23 cellular contexts compared by ENCODE assay signal in the genomic region with DNA sequence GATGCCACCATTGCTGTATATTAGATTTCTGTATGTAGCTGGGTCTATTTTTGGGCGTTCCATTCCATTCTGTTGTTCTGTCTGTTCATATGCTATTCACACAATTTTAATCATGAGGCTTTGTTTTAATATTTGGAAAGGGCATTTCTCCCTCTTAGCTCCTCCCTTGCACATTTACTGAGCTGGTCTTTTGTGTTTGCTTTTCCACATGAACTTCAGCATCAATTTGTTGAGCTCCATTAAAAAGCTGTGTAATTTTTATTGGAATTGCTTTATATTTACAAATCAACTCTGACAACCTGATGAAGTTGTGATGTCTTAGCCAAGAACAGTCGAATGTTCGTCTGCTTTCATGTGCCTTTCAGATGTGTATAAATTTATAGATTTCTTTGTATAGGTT. TPM values are rescaled to one million over a fixed set of nuclear protein-coding genes. Genes with fewer than 3 reads are reported as not detected.
DNase-seq lines count a peak whose midpoint lies in the region; ATAC-seq, FAIRE-seq and TF ChIP-seq lines count a peak whose summit lies in the region.
"Had no signal": no experiment of that assay in that cellular context is flagged by ENCODE, and none has a peak within 500 bp of the region (broad histone marks: within the 10 kb centered on the region; RNA-seq: fewer than 3 reads in every experiment).

No MANE protein-coding gene starts in this region.

- no peak for TF ChIP-seq POLR2A in right lobe of liver (IDR thresholded peaks at IDR 0.05)
- TF ChIP-seq POLR2A in HepG2 (IDR thresholded peaks at IDR 0.05; ENCODE audit: insufficient read depth in 1 of 2, low read depth in 2 of 2, low read length in 2 of 2): no peak

- H3K79me2 ChIP-seq in HepG2 (ENCODE audit: insufficient read depth, low read length): peaks cover 76% of the 10 kb centered on the region

- H2AFZ ChIP-seq in HepG2 (ENCODE audit: low read length): no peak overlapping the region

- FAIRE-seq in HepG2 (lab: Jason Lieb, UNC): no peak
- FAIRE-seq: A549, G401.6, GM12878, GM12892, GM19239 had no signal

- peak overlapping the region in 1 of 3 donors; percentile 13 for H3K27ac ChIP-seq in right lobe of liver
- H3K27ac ChIP-seq in HepG2 (ENCODE audit: extremely low read length, insufficient read depth, low read length): no peak overlapping the region
- H3K27ac ChIP-seq: 22Rv1; A549; BLaER1 treated with 17β-estradiol and CSF1 and Interleukin-3, amounts not matched to agents 10 nM and 100 nM; C4-2B had no signal

- H3K27me3 ChIP-seq in right lobe of liver: no peaks in the 10 kb centered on the region
- H3K27me3 ChIP-seq in HepG2 (ENCODE audit: control insufficient read depth in 1 of 2, insufficient read depth in 2 of 2, low read length in 2 of 2): no peaks in the 10 kb centered on the region
- no peaks in the 10 kb centered on the region for H3K27me3 ChIP-seq in endocrine pancreas (ENCODE audit: control insufficient read depth, insufficient read depth, low read length)
- H3K27me3 ChIP-seq: BLaER1 treated with 17β-estradiol and CSF1 and Interleukin-3, amounts not matched to agents 10 nM and 100 nM had no signal

- POLR2A ChIA-PET in HepG2 (lab: Yijun Ruan, JAX): no interaction called here

- DNase-seq in right lobe of liver: no peak
- no peak for DNase-seq in HepG2 (ENCODE audit: low spot score)
- no peak for DNase-seq in left lobe of liver (ENCODE audit: low spot score)
- DNase-seq in GF-D8 (lab: John Stamatoyannopoulos, UW): no peak
- DNase-seq: AML-193; Caco-2; Calu3; CD4-positive, alpha-beta T cell; CD8-positive, alpha-beta T cell; DMS 273 treated with DMSO at 0.1 percent for 48 hours; DMS153; DMS53; DMS79 treated with DMSO at 0.1 percent for 48 hours had no signal

- H3K9ac ChIP-seq in HepG2 (ENCODE audit: insufficient read depth, low read depth, low read length): no peak overlapping the region
- no peak overlapping the region for H3K9ac ChIP-seq in endocrine pancreas (ENCODE audit: control insufficient read depth, insufficient read depth, low read length)
- H3K9ac ChIP-seq: BLaER1 treated with 17β-estradiol and CSF1 and Interleukin-3, amounts not matched to agents 10 nM and 100 nM had no signal

- TF ChIP-seq EP300 in HepG2 (IDR thresholded peaks at IDR 0.05; ENCODE audit: low read depth in 2 of 2, low read length in 2 of 2) (no peak), HepG2 (CRISPR knock-in tag; IDR thresholded peaks at IDR 0.05; ENCODE audit: borderline replicate concordance) (no peak)

- no peak for TF ChIP-seq CTCF in right lobe of liver (IDR thresholded peaks at IDR 0.05)
- no peak for TF ChIP-seq CTCF in HepG2 (CRISPR knock-in tag; IDR thresholded peaks at IDR 0.05)

- no peak for TF ChIP-seq RAD21 in HepG2 (CRISPR knock-in tag; IDR thresholded peaks at IDR 0.05)

- no peak overlapping the region for H3K4me3 ChIP-seq in right lobe of liver
- no peak overlapping the region for H3K4me3 ChIP-seq in HepG2 (replicated peaks in 1 of 3; ENCODE audit: insufficient read depth in 1 of 3, low read depth in 2 of 3, low read length in 3 of 3)
- peak overlapping the region; percentile 29 for H3K4me3 ChIP-seq in endocrine pancreas (ENCODE audit: control insufficient read depth, insufficient read depth, low read length)
- H3K4me3 ChIP-seq: A549; BLaER1 treated with 17β-estradiol and CSF1 and Interleukin-3, amounts not matched to agents 10 nM and 100 nM; GM12878 had no signal

- H3K9me3 ChIP-seq in right lobe of liver (no peaks in the 10 kb centered on the region), HepG2 (ENCODE audit: low read length) (no peaks in the 10 kb centered on the region), endocrine pancreas (ENCODE audit: control insufficient read depth, low read length) (no peaks in the 10 kb centered on the region)
- H3K9me3 ChIP-seq: A549; BLaER1 treated with 17β-estradiol and CSF1 and Interleukin-3, amounts not matched to agents 10 nM and 100 nM; Caco-2 had no signal

- H3K36me3 ChIP-seq in right lobe of liver (no peaks in the 10 kb centered on the region), HepG2 (replicated peaks in 1 of 2; ENCODE audit: control insufficient read depth in 1 of 2, insufficient read depth in 2 of 2, low read length in 2 of 2) (no peaks in the 10 kb centered on the region), endocrine pancreas (ENCODE audit: control insufficient read depth, insufficient read depth, low read length) (no peaks in the 10 kb centered on the region)
- H3K36me3 ChIP-seq: BLaER1 treated with 17β-estradiol and CSF1 and Interleukin-3, amounts not matched to agents 10 nM and 100 nM had no signal

- BruUV-seq in HepG2 (replicated peaks; lab: Mats Ljungman, UMichigan): no TSS peak

- no peak overlapping the region for H3K4me2 ChIP-seq in HepG2 (ENCODE audit: low read depth, low read length)
- H3K4me2 ChIP-seq: A549; BLaER1 treated with 17β-estradiol and CSF1 and Interleukin-3, amounts not matched to agents 10 nM and 100 nM had no signal

- H3K4me1 ChIP-seq in right lobe of liver: peaks cover 0 to 6% (median 0%) of the 10 kb centered on the region in 4 donors
- peaks cover 15% of the 10 kb centered on the region for H3K4me1 ChIP-seq in HepG2 (ENCODE audit: insufficient read depth, low read length)
- H3K4me1 ChIP-seq in endocrine pancreas (ENCODE audit: control insufficient read depth, insufficient read depth, low read length): no peaks in the 10 kb centered on the region
- H3K4me1 ChIP-seq: A549; BLaER1 treated with 17β-estradiol and CSF1 and Interleukin-3, amounts not matched to agents 10 nM and 100 nM; Caco-2 had no signal

- in situ Hi-C loops in HepG2 (cut with HindIII; ENCODE audit: extremely low pct_ligation_motif_present, low pct_unique_long_range_greater_than_20kb): no loop called here

- peak; percentile 55 to 75 (median 64) for ATAC-seq in right lobe of liver
- ATAC-seq in HepG2: no peak
- peak; percentile 75 for ATAC-seq in left lobe of liver
- no peak for ATAC-seq in GM18502 (IDR thresholded peaks at IDR 0.05; ENCODE audit: poor library complexity, unreplicated experiment)
- ATAC-seq: A549; CD8-positive, alpha-beta T cell; GM12878 had no signal

- intact Hi-C loops in right lobe of liver (cut with DNase I) (no loop called here), HepG2 (cut with micrococcal nuclease; ENCODE audit: unreplicated experiment) (no loop called here)

- 42% methylated on average over 3 of the region's 3 CpGs for WGBS in right lobe of liver (ENCODE audit: insufficient coverage, low coverage, low lambda C conversion rate, missing lambda C conversion rate)
- 43% methylated on average over 3 of the region's 3 CpGs for WGBS in HepG2 (ENCODE audit: low lambda C conversion rate)

- CTCF ChIA-PET in HepG2 (lab: Yijun Ruan, JAX; ENCODE audit: low intra/inter-chr PET ratio, low total read pairs): no interaction called here

- no peaks in the 10 kb centered on the region for H4K20me1 ChIP-seq in HepG2 (ENCODE audit: insufficient read depth, low read length)
- H4K20me1 ChIP-seq: BLaER1 treated with 17β-estradiol and CSF1 and Interleukin-3, amounts not matched to agents 10 nM and 100 nM had no signal

TF ChIP-seq in HepG2, 621 proteins besides CTCF, POLR2A, EP300 and RAD21:
- TF ChIP-seq, protein P1, sequence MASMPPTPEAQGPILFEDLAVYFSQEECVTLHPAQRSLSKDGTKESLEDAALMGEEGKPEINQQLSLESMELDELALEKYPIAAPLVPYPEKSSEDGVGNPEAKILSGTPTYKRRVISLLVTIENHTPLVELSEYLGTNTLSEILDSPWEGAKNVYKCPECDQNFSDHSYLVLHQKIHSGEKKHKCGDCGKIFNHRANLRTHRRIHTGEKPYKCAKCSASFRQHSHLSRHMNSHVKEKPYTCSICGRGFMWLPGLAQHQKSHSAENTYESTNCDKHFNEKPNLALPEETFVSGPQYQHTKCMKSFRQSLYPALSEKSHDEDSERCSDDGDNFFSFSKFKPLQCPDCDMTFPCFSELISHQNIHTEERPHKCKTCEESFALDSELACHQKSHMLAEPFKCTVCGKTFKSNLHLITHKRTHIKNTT (CRISPR knock-in tag; IDR thresholded peaks at IDR 0.05): no peak
- no peak for TF ChIP-seq MYNN (CRISPR knock-in tag; IDR thresholded peaks at IDR 0.05; ENCODE audit: low read depth)
- no peak for TF ChIP-seq MLLT10 (CRISPR knock-in tag; IDR thresholded peaks at IDR 0.05)

RNA-seq across cellular contexts. Expression of gene WASF3, which starts 14.0 kb away (rescaled TPM):
- total RNA-seq in right lobe of liver (10 to 100 TPM in 2 of 6 experiments, 1 to 10 TPM in 4; 5.8 to 14.5 (median 8.3) TPM), HepG2 (2016; rRNA removed; fragmentation: Illumina TruSeq; extraction: Trizol) (10.4 and 13.3 TPM in 2 replicates), left lobe of liver (8.5 TPM)
- total RNA-seq in HepG2 (2016; cell fraction: cytosol; rRNA removed; fragmentation: Illumina TruSeq; extraction: Trizol; ENCODE audit: low read depth): 2.9 and 3.0 TPM in 2 replicates
- 10.6 and 10.8 TPM in 2 replicates for total RNA-seq in HepG2 (2016; cell fraction: insoluble cytoplasmic fraction; rRNA removed; fragmentation: Illumina TruSeq; extraction: Trizol)
- 17.8 and 19.7 TPM in 2 replicates for total RNA-seq in HepG2 (2016; cell fraction: membrane; rRNA removed; fragmentation: Illumina TruSeq; extraction: Trizol)
- total RNA-seq in HepG2 (2016; cell fraction: nucleus; rRNA removed; fragmentation: Illumina TruSeq; extraction: Trizol): 8.8 and 10.1 TPM in 2 replicates
- 12.1 and 17.2 TPM in 2 replicates for polyA plus RNA-seq in HepG2 (2011; rRNA removed)
- 7.4 and 8.4 TPM in 2 replicates for polyA plus RNA-seq in HepG2 (2011; cell fraction: cytosol; rRNA removed)
- polyA plus RNA-seq in HepG2 (2011; cell fraction: nucleus; rRNA removed): 8.3 and 8.8 TPM in 2 replicates
- polyA plus RNA-seq in HepG2 (2012): 9.8 and 11.3 TPM in 2 replicates
- polyA plus RNA-seq in HepG2 (2016; cell fraction: cytosol; fragmentation: Illumina TruSeq; extraction: Trizol; ENCODE audit: low read depth): 2.2 and 2.4 TPM in 2 replicates
- polyA plus RNA-seq in HepG2 (2016; cell fraction: insoluble cytoplasmic fraction; fragmentation: Illumina TruSeq; extraction: Trizol; ENCODE audit: low read depth): 12.6 and 14.8 TPM in 2 replicates
- polyA plus RNA-seq in HepG2 (2016; cell fraction: membrane; fragmentation: Illumina TruSeq; extraction: Trizol; ENCODE audit: low read depth): 12.2 and 13.4 TPM in 2 replicates
- 13.2 and 13.7 TPM in 2 replicates for polyA plus RNA-seq in HepG2 (2016; cell fraction: nucleus; fragmentation: Illumina TruSeq; extraction: Trizol; ENCODE audit: insufficient read depth, low read depth)
- polyA minus RNA-seq in HepG2 (2011; rRNA and poly(A)+ RNA removed; ENCODE audit: low replicate concordance): 12.1 TPM in 1 of 2 replicates, not detected in the other
- polyA minus RNA-seq in HepG2 (2011; cell fraction: cytosol; rRNA and poly(A)+ RNA removed): 7.7 and 8.0 TPM in 2 replicates
- polyA minus RNA-seq in HepG2 (2011; cell fraction: nucleus; rRNA and poly(A)+ RNA removed): 6.6 and 7.0 TPM in 2 replicates
- total RNA-seq: Caco-2; CD8-positive, alpha-beta T cell had no signal

Comparison
In these comparisons a context has a peak if more than half of its experiments do, and no peak if none do; other contexts are left out.
1. ATAC-seq: peak in right lobe of liver (4 of 4) and left lobe of liver (single experiment); none in HepG2 (single experiment) and GM18502 (single experiment).